ENCODE assay signal across 8 cellular contexts in genomic region chr6:170584954-170585498, GRCh38. TPM values are rescaled to one million over a fixed set of nuclear protein-coding genes. Genes with fewer than 3 reads are reported as not detected.
A peak's percentile ranks its signal among the peaks of the same experiment; 100 is the strongest.
DNase-seq lines count a peak whose midpoint lies in the region; ATAC-seq and TF ChIP-seq lines count a peak whose summit lies in the region.

No MANE protein-coding gene starts in this region.

- H4K20me1 ChIP-seq in SK-N-SH (ENCODE audit: insufficient read depth) = no peaks in the 10 kb centered on the region

- no peak for TF ChIP-seq RAD21 in SK-N-SH (IDR thresholded peaks at IDR 0.05; ENCODE audit: low read length)

- H3K4me1 ChIP-seq in SK-N-SH (ENCODE audit: control insufficient read depth in 1 of 2, insufficient read depth in 2 of 2, low read depth in 1 of 2, low read length in 1 of 2) = peaks cover 0 to 13% of the 10 kb centered on the region in 2 experiments; a peak in 2 of 4 replicates

- H3K79me2 ChIP-seq in SK-N-SH (ENCODE audit: insufficient read depth) = peaks cover 34% of the 10 kb centered on the region

- CTCF ChIA-PET in SK-N-SH (lab: Yijun Ruan, JAX) = interaction anchor here (0.6 to 1.2 kb wide), 3 partner anchors 55 to 1563 kb away, joined by 3 read pairs; no protein-coding TSS in a partner anchor

- DNase-seq in NCI-H2107 treated with DMSO at 0.1 percent for 48 hours (lab: John Stamatoyannopoulos, UW; ENCODE audit: unreplicated experiment) (peak; percentile 45), NCI-H2107 (lab: John Stamatoyannopoulos, UW) (no peak), SK-N-SH (no peak), fibroblast of villous mesenchyme (ENCODE audit: low read depth) (no peak), renal cortical epithelial cell (ENCODE audit: low read depth) (peak; percentile 2), NCI-H524 treated with DMSO at 0.1 percent for 48 hours (lab: John Stamatoyannopoulos, UW) (no peak)
- no peak for DNase-seq in stimulated activated naive CD4-positive, alpha-beta T cell treated with Interleukin-2 at 50 U/mL for 16 hours (lab: John Stamatoyannopoulos, UW)

- TF ChIP-seq CTCF in SK-N-SH (IDR thresholded peaks at IDR 0.05) (no peak), fibroblast of villous mesenchyme (IDR thresholded peaks at IDR 0.05; ENCODE audit: insufficient read depth, low read depth, low read length) (no peak)

- H3K9ac ChIP-seq in SK-N-SH = peak overlapping the region; percentile 71

- no peak for TF ChIP-seq EP300 in SK-N-SH (IDR thresholded peaks at IDR 0.05; ENCODE audit: borderline replicate concordance in 1 of 2, low read depth in 1 of 2, low read length in 1 of 2)

- H3K36me3 ChIP-seq in SK-N-SH (replicated peaks in 1 of 2; ENCODE audit: control insufficient read depth in 1 of 2, insufficient read depth in 2 of 2, low read length in 1 of 2) = peaks cover 26 to 33% of the 10 kb centered on the region in 2 experiments

- ATAC-seq in HG02840 (IDR thresholded peaks at IDR 0.05; ENCODE audit: low FRiP score, unreplicated experiment) = peak; percentile 32

- H2AFZ ChIP-seq in SK-N-SH (ENCODE audit: low read depth) = peak overlapping the region; percentile 87

- H3K27me3 ChIP-seq in SK-N-SH (ENCODE audit: insufficient read depth) = no peaks in the 10 kb centered on the region

- H3K9me2 ChIP-seq in SK-N-SH = no peaks in the 10 kb centered on the region

- WGBS in SK-N-SH (ENCODE audit: low lambda C conversion rate) = 12% methylated on average over 5 of the region's 6 CpGs

- peaks cover 8% of the 10 kb centered on the region for H3F3A ChIP-seq in SK-N-SH (replicated peaks; ENCODE audit: insufficient read depth)

- peak overlapping the region; percentile 45 to 82; a peak in 3 of 4 replicates for H3K27ac ChIP-seq in SK-N-SH (ENCODE audit: low read depth in 2 of 2, low read length in 1 of 2)

- H3K4me2 ChIP-seq in SK-N-SH = peak overlapping the region; percentile 89

- H3K4me3 ChIP-seq in SK-N-SH (ENCODE audit: low read depth in 2 of 2, low read length in 1 of 2) = peak overlapping the region; percentile 79 to 97
- H3K4me3 ChIP-seq in fibroblast of villous mesenchyme (ENCODE audit: low read depth, low read length) = peak overlapping the region; percentile 84

- H3K9me3 ChIP-seq in SK-N-SH = no peaks in the 10 kb centered on the region

- POLR2A ChIA-PET in SK-N-SH (lab: Yijun Ruan, JAX) = interaction anchor here (1.4 to 1.7 kb wide), 3 partner anchors 18 to 31 kb away, joined by 3 to 10 read pairs (median 5); partner anchors contain the start of gene TBP

TF ChIP-seq in SK-N-SH, 30 proteins besides CTCF, POLR2A, EP300 and RAD21:
- TF ChIP-seq ELF1 (IDR thresholded peaks at IDR 0.05) (no peak), YY1 (IDR thresholded peaks at IDR 0.05; ENCODE audit: low read depth) (no peak), GATA2 (CRISPR knock-in tag; IDR thresholded peaks at IDR 0.05) (no peak), FOXM1 (IDR thresholded peaks at IDR 0.05; ENCODE audit: low read depth) (no peak), CHD2 (IDR thresholded peaks at IDR 0.05; ENCODE audit: low read length, partially characterized antibody) (no peak), NRF1 (IDR thresholded peaks at IDR 0.05; ENCODE audit: low read depth, low read length) (no peak), REST (IDR thresholded peaks at IDR 0.05; ENCODE audit: low read depth, low read length) (no peak), MEF2A (IDR thresholded peaks at IDR 0.05; ENCODE audit: borderline replicate concordance, low read depth) (no peak), TEAD4 (IDR thresholded peaks at IDR 0.05; ENCODE audit: borderline replicate concordance, insufficient read depth) (no peak), TCF12 (IDR thresholded peaks at IDR 0.05) (no peak), GABPA (IDR thresholded peaks at IDR 0.05; ENCODE audit: low read depth) (no peak), USF1 (IDR thresholded peaks at IDR 0.05; ENCODE audit: borderline replicate concordance, low read depth) (no peak), EZH2phosphoT487 (IDR thresholded peaks at IDR 0.05; ENCODE audit: borderline replicate concordance, low read depth) (no peak), POLR2AphosphoS5 (IDR thresholded peaks at IDR 0.05; ENCODE audit: low read depth, low read length) (no peak), SMC3 (IDR thresholded peaks at IDR 0.05; ENCODE audit: low read depth, low read length) (no peak)

RNA-seq across cellular contexts. Expression of gene PDCD2, which starts 0.6 kb away (rescaled TPM):
- polyA plus RNA-seq in SK-N-SH (2012; rRNA removed) = 82.1 and 107 TPM in 2 replicates
- polyA plus RNA-seq in SK-N-SH (2012; cell fraction: cytosol; rRNA removed) = 103 and 115 TPM in 2 replicates
- polyA plus RNA-seq in SK-N-SH (2012; cell fraction: nucleus; rRNA removed) = 78.1 and 119 TPM in 2 replicates
- total RNA-seq in fibroblast of villous mesenchyme (62.5 and 70.8 TPM in 2 replicates), renal cortical epithelial cell (47.0 and 100 TPM in 2 replicates)

RNA-seq across cellular contexts. Expression of gene TBP, which starts 30.9 kb away (rescaled TPM):
- polyA plus RNA-seq in SK-N-SH (2012; rRNA removed) = 45.5 and 54.6 TPM in 2 replicates
- 20.6 and 25.9 TPM in 2 replicates for polyA plus RNA-seq in SK-N-SH (2012; cell fraction: cytosol; rRNA removed)
- polyA plus RNA-seq in SK-N-SH (2012; cell fraction: nucleus; rRNA removed) = 30.0 and 57.8 TPM in 2 replicates
- total RNA-seq in fibroblast of villous mesenchyme (12.2 and 13.0 TPM in 2 replicates), renal cortical epithelial cell (6.8 and 11.0 TPM in 2 replicates)

RNA-seq across cellular contexts. Expression of gene PSMB1, which starts 31.9 kb away (rescaled TPM):
- polyA plus RNA-seq in SK-N-SH (2012; rRNA removed) = 546 and 588 TPM in 2 replicates
- polyA plus RNA-seq in SK-N-SH (2012; cell fraction: cytosol; rRNA removed) = 606 and 697 TPM in 2 replicates
- polyA plus RNA-seq in SK-N-SH (2012; cell fraction: nucleus; rRNA removed) = 255 and 311 TPM in 2 replicates
- 370 and 397 TPM in 2 replicates for total RNA-seq in fibroblast of villous mesenchyme
- 195 and 429 TPM in 2 replicates for total RNA-seq in renal cortical epithelial cell

Comparison
In these comparisons a context has a peak if more than half of its experiments do, and no peak if none do; other contexts are left out.
1. DNase-seq: peak in NCI-H2107 treated with DMSO at 0.1 percent for 48 hours (single experiment) and renal cortical epithelial cell (single experiment); none in NCI-H2107 (single experiment), SK-N-SH (single experiment), fibroblast of villous mesenchyme (single experiment), NCI-H524 treated with DMSO at 0.1 percent for 48 hours (single experiment) and stimulated activated naive CD4-positive, alpha-beta T cell treated with Interleukin-2 at 50 U/mL for 16 hours (single experiment).